22 cellular contexts compared by ENCODE assay signal in genomic region chr9:126067031-126067734, GRCh38.
DNase-seq lines count a peak whose midpoint lies in the region; ATAC-seq, FAIRE-seq and TF ChIP-seq lines count a peak whose summit lies in the region.
"Had no signal": no experiment of that assay in that cellular context is flagged by ENCODE, and none has a peak within 500 bp of the region (broad histone marks: within the 10 kb centered on the region; RNA-seq: fewer than 3 reads in every experiment).

No MANE protein-coding gene starts in this region.

- TF ChIP-seq CTCF in astrocyte (IDR thresholded peaks at IDR 0.05; ENCODE audit: insufficient read depth, low read depth, low read length) = no peak
- no peak for TF ChIP-seq CTCF in H1 (IDR thresholded peaks at IDR 0.05; ENCODE audit: control extremely low read depth in 1 of 3, insufficient read depth in 1 of 3, low read depth in 1 of 3, low read length in 3 of 3)
- no peak for TF ChIP-seq CTCF in heart left ventricle (IDR thresholded peaks at IDR 0.05)
- TF ChIP-seq CTCF in D721Med (IDR thresholded peaks at IDR 0.05; ENCODE audit: insufficient read depth, missing control alignments) = no peak

- no peaks in the 10 kb centered on the region for H3K79me1 ChIP-seq in H1 (ENCODE audit: low read depth, low read length)

- H4K91ac ChIP-seq in H1 (replicated peaks; ENCODE audit: insufficient read length, low read length) = no peak overlapping the region

- peaks cover 15% of the 10 kb centered on the region for H3K27me3 ChIP-seq in astrocyte (ENCODE audit: insufficient read depth, low read length)
- no peaks in the 10 kb centered on the region for H3K27me3 ChIP-seq in H1 (replicated peaks in 1 of 4; ENCODE audit: control insufficient read depth in 3 of 4, extremely low read depth in 1 of 4, insufficient read depth in 3 of 4, low read length in 3 of 4)
- peaks cover 0 to 35% (median 0%) of the 10 kb centered on the region in 9 donors for H3K27me3 ChIP-seq in heart left ventricle
- H3K27me3 ChIP-seq: BE2C, BLaER1 had no signal

- no peak overlapping the region for H3K18ac ChIP-seq in H1 (ENCODE audit: extremely low read depth, low read length)

- no peak for TF ChIP-seq EP300 in H1 (IDR thresholded peaks at IDR 0.05; ENCODE audit: borderline replicate concordance in 1 of 2, low read depth in 2 of 2, low read length in 2 of 2)

- H2AFZ ChIP-seq in astrocyte (ENCODE audit: low read depth, low read length) = no peak overlapping the region
- 0 out of 2 replicates have a peak overlapping the region, but pooled peaks have one; percentile 7 for H2AFZ ChIP-seq in H1 (ENCODE audit: low read length)

- H3K4me2 ChIP-seq in astrocyte (ENCODE audit: low read length) (no peak overlapping the region), H1 (ENCODE audit: insufficient read depth in 1 of 2, low read depth in 2 of 2, low read length in 2 of 2) (no peak overlapping the region)
- H3K4me2 ChIP-seq: BLaER1 had no signal

- no peak overlapping the region for H3K56ac ChIP-seq in H1 (replicated peaks; ENCODE audit: insufficient read length, low read depth, low read length)

- H3K27ac Mint-ChIP-seq in astrocyte (ENCODE audit: unreplicated experiment) = peak overlapping the region; percentile 47
- H3K27ac Mint-ChIP-seq: CD4-positive, alpha-beta memory T cell; CD4-positive, CD25-positive, alpha-beta regulatory T cell; CD8-positive, alpha-beta memory T cell had no signal

- H3K4me3 Mint-ChIP-seq in astrocyte (ENCODE audit: unreplicated experiment) = no peak overlapping the region
- H3K4me3 Mint-ChIP-seq: CD14-positive monocyte; CD4-positive, alpha-beta memory T cell; CD4-positive, CD25-positive, alpha-beta regulatory T cell; CD8-positive, alpha-beta memory T cell had no signal

- H3K27ac ChIP-seq in astrocyte (ENCODE audit: low read depth, low read length) (no peak overlapping the region), H1 (ENCODE audit: low read depth, low read length) (no peak overlapping the region), heart left ventricle (no peak overlapping the region)
- H3K27ac ChIP-seq: BLaER1 had no signal

- peaks cover 34% of the 10 kb centered on the region for H3K27me3 Mint-ChIP-seq in astrocyte (ENCODE audit: low read depth, unreplicated experiment)

- no peaks in the 10 kb centered on the region for H3K23me2 ChIP-seq in H1 (ENCODE audit: low read depth, low read length)

- no peak overlapping the region for H2AK5ac ChIP-seq in H1 (ENCODE audit: low read depth, low read length)

- H3K4me3 ChIP-seq in astrocyte (ENCODE audit: insufficient read depth, low read depth, low read length) (no peak overlapping the region), H1 (ENCODE audit: extremely low read depth in 1 of 4, insufficient read depth in 2 of 4, low read depth in 3 of 4, low read length in 4 of 4) (no peak overlapping the region), heart left ventricle (no peak overlapping the region)
- H3K4me3 ChIP-seq: BLaER1 had no signal

- H3K14ac ChIP-seq in H1 (ENCODE audit: insufficient read length) = no peak overlapping the region

- H2BK5ac ChIP-seq in H1 (ENCODE audit: low read depth, low read length) = no peak overlapping the region

- H3K9me3 ChIP-seq in astrocyte (ENCODE audit: insufficient read depth, low read depth, low read length) = peaks cover 7% of the 10 kb centered on the region
- no peaks in the 10 kb centered on the region for H3K9me3 ChIP-seq in H1 (ENCODE audit: insufficient read depth in 2 of 2, low read depth in 1 of 2, low read length in 1 of 2)
- H3K9me3 ChIP-seq in heart left ventricle = peaks cover 0 to 3% (median 0%) of the 10 kb centered on the region in 12 donors
- H3K9me3 ChIP-seq: BE2C, BLaER1 had no signal

- H4K5ac ChIP-seq in H1 (ENCODE audit: insufficient read length, low read depth, low read length) = no peak overlapping the region

- TF ChIP-seq POLR2A in H1 (IDR thresholded peaks at IDR 0.05; ENCODE audit: control extremely low read depth in 1 of 2, low read depth in 2 of 2, low read length in 2 of 2) (no peak), heart left ventricle (IDR thresholded peaks at IDR 0.05) (no peak)

- no peaks in the 10 kb centered on the region for H3K4me1 ChIP-seq in astrocyte (ENCODE audit: insufficient read depth, low read length)
- peaks cover 0 to 2% (median 0%) of the 10 kb centered on the region in 4 experiments; a peak in 1 of 7 replicates for H3K4me1 ChIP-seq in H1 (replicated peaks in 1 of 4; ENCODE audit: control insufficient read depth in 3 of 4, insufficient read depth in 4 of 4, low read length in 3 of 4)
- H3K4me1 ChIP-seq in heart left ventricle = no peaks in the 10 kb centered on the region
- H3K4me1 ChIP-seq: BE2C had no signal

- no peak for DNase-seq in astrocyte (ENCODE audit: low read depth)
- DNase-seq in H1 (ENCODE audit: low read depth in 1 of 2, low spot score in 2 of 2) = no peak
- peak; percentile 62 for DNase-seq in posterior vena cava (ENCODE audit: low spot score)
- DNase-seq in T-helper 9 cell = no peak
- no peak for DNase-seq in heart left ventricle
- DNase-seq in D721Med (ENCODE audit: insufficient read length, low spot score) = no peak
- DNase-seq: 8988T; BE2C; C1 segment of cervical spinal cord; CD4-positive, alpha-beta memory T cell; CD4-positive, CD25-positive, alpha-beta regulatory T cell; CD8-positive, alpha-beta memory T cell; COR-L47; DMS79 treated with DMSO at 0.1 percent for 48 hours; GF-D8 had no signal

- H2BK15ac ChIP-seq in H1 (ENCODE audit: low read length) = no peak overlapping the region

- FAIRE-seq in astrocyte (lab: Jason Lieb, UNC) (no peak), H1 (lab: Jason Lieb, UNC) (no peak), D721Med (lab: Jason Lieb, UNC) (no peak)
- FAIRE-seq: A204.1, G401.6, GM12891, GM19239 had no signal

- H3K9ac ChIP-seq in astrocyte (ENCODE audit: low read length) (no peak overlapping the region), H1 (replicated peaks in 1 of 4; ENCODE audit: extremely low read depth in 1 of 4, low read depth in 3 of 4, low read length in 3 of 4) (no peak overlapping the region)
- H3K9ac ChIP-seq: BLaER1 had no signal

- H3K36me3 ChIP-seq in astrocyte (ENCODE audit: insufficient read depth, low read length) = no peaks in the 10 kb centered on the region
- no peaks in the 10 kb centered on the region for H3K36me3 ChIP-seq in H1 (ENCODE audit: control insufficient read depth in 2 of 4, insufficient read depth in 4 of 4, low read length in 3 of 4)
- H3K36me3 ChIP-seq in heart left ventricle = no peaks in the 10 kb centered on the region
- H3K36me3 ChIP-seq: BE2C, BLaER1 had no signal

- no peak overlapping the region for H2BK120ac ChIP-seq in H1 (replicated peaks; ENCODE audit: low read depth, low read length)

- no peak overlapping the region for H3K23ac ChIP-seq in H1 (ENCODE audit: insufficient read length)

- H3K79me2 ChIP-seq in astrocyte (ENCODE audit: insufficient read depth, low read length) (no peaks in the 10 kb centered on the region), H1 (ENCODE audit: control insufficient read depth in 1 of 2, insufficient read depth in 2 of 2, low read length in 2 of 2) (no peaks in the 10 kb centered on the region)

- H3K4ac ChIP-seq in H1 (replicated peaks; ENCODE audit: insufficient read length, low read depth, low read length) = no peak overlapping the region

- intact Hi-C loops in posterior vena cava (cut with DNase I) = no loop called here
- intact Hi-C loops in heart left ventricle (cut with DNase I) = no loop called here

- POLR2A ChIA-PET in H1 (lab: Charles Lee; ENCODE audit: partially characterized antibody) = interaction anchor here (0.6 to 1.1 kb wide), 2 partner anchors 14 to 15 kb away, joined by 3 to 4 read pairs; no protein-coding TSS in a partner anchor

- ATAC-seq in HG02884 (IDR thresholded peaks at IDR 0.05; ENCODE audit: unreplicated experiment) (no peak), heart left ventricle (no peak)

- H4K8ac ChIP-seq in H1 (ENCODE audit: extremely low read depth, insufficient read depth, low read length) = no peak overlapping the region

- peaks cover 2% of the 10 kb centered on the region for H3K36me3 Mint-ChIP-seq in astrocyte (ENCODE audit: low read depth, unreplicated experiment)
- H3K36me3 Mint-ChIP-seq: CD14-positive monocyte; CD4-positive, alpha-beta memory T cell; CD4-positive, CD25-positive, alpha-beta regulatory T cell had no signal

- no peaks in the 10 kb centered on the region for H4K20me1 ChIP-seq in astrocyte (ENCODE audit: insufficient read depth, low read length)
- H4K20me1 ChIP-seq in H1 (replicated peaks in 1 of 2; ENCODE audit: control insufficient read depth in 1 of 2, insufficient read depth in 2 of 2, low read length in 2 of 2) = no peaks in the 10 kb centered on the region
- H4K20me1 ChIP-seq: BLaER1 had no signal

- no peak for TF ChIP-seq RAD21 in H1 (IDR thresholded peaks at IDR 0.05 in 1 of 2, conservative IDR thresholded peaks at IDR 0.05 in 1 of 2; ENCODE audit: low read depth in 2 of 2, low read length in 2 of 2)

- H3K4me1 Mint-ChIP-seq in astrocyte (ENCODE audit: low read depth, unreplicated experiment) = no peaks in the 10 kb centered on the region
- H3K4me1 Mint-ChIP-seq: CD14-positive monocyte; CD4-positive, alpha-beta memory T cell; CD4-positive, CD25-positive, alpha-beta regulatory T cell; CD8-positive, alpha-beta memory T cell had no signal

- CTCF ChIA-PET in H1 (lab: Charles Lee; ENCODE audit: partially characterized antibody) = interaction anchor here (0.8 to 1.4 kb wide), 4 partner anchors 9 to 163 kb away, joined by 3 to 6 read pairs (median 3); no protein-coding TSS in a partner anchor

- H2BK20ac ChIP-seq in H1 (ENCODE audit: low read length) = no peak overlapping the region

- WGBS in H1 (ENCODE audit: extremely low coverage in 1 of 2, insufficient coverage in 1 of 2, insufficient read length in 1 of 2, insufficient replicate concordance in 2 of 2, low coverage in 1 of 2, low lambda C conversion rate in 2 of 2, missing lambda C conversion rate in 1 of 2), 2 experiments = 85% methylated on average over 3 of the region's 4 CpGs; no CpG with 5 or more reads in 1 of the 2 experiments
- 66 to 74% (median 73%) methylated on average over 4 of the region's 4 CpGs for WGBS in heart left ventricle, 4 donors

- no peak overlapping the region for H2BK12ac ChIP-seq in H1 (ENCODE audit: low read depth, low read length)

- H3K9me3 Mint-ChIP-seq in astrocyte (ENCODE audit: unreplicated experiment) = peaks cover 2% of the 10 kb centered on the region
- H3K9me3 Mint-ChIP-seq: CD4-positive, CD25-positive, alpha-beta regulatory T cell; CD8-positive, alpha-beta memory T cell had no signal

TF ChIP-seq in H1, 55 proteins besides CTCF, POLR2A, EP300 and RAD21 (continues in another document):
- no peak for TF ChIP-seq TAF1 (IDR thresholded peaks at IDR 0.05; ENCODE audit: low read depth, low read length)
- no peak for TF ChIP-seq MAX (IDR thresholded peaks at IDR 0.05)
- no peak for TF ChIP-seq POU5F1 (IDR thresholded peaks at IDR 0.05; ENCODE audit: low read depth, low read length)
- TF ChIP-seq SP1 (IDR thresholded peaks at IDR 0.05; ENCODE audit: low read depth, low read length) = no peak
- TF ChIP-seq EZH2 (IDR thresholded peaks at IDR 0.05; ENCODE audit: low read depth, low read length, severe bottlenecking) = no peak
- no peak for TF ChIP-seq NRF1 (IDR thresholded peaks at IDR 0.05; ENCODE audit: low read depth, low read length)
